8 cellular contexts compared by ENCODE assay signal in the genomic region with DNA sequence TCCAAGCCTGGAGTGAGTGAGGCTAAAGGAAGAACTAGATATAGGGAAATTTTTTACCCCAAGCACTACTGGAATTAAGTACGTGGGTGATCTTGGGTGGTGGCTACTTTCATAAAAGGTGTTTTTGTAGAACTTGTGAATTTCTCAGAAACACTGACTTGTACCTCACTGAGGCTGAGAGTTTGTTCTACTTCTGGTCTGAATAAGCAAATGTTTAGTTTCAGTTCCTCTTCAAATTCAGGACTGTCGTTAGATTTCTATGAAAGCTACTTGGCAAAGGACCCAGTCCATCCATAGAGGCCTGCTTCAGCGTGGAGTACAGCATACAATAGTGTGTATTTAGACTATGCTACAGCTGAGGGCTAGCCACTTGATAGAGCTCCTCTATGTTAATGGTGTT.
DNase-seq lines count a peak whose midpoint lies in the region; ATAC-seq and TF ChIP-seq lines count a peak whose summit lies in the region.

No MANE protein-coding gene starts in this region.

- no peak overlapping the region for H3K27ac ChIP-seq in osteoblast (ENCODE audit: low read depth, low read length)

- H3K9me3 ChIP-seq in osteoblast (ENCODE audit: low read depth, low read length) = no peaks in the 10 kb centered on the region

- H3K4me2 ChIP-seq in osteoblast (ENCODE audit: insufficient read depth, low read length) = no peak overlapping the region

- no peak overlapping the region for H3K4me3 ChIP-seq in osteoblast (ENCODE audit: insufficient read depth, low read length)

- DNase-seq in GM10266 (ENCODE audit: extremely low spot score) (peak; percentile 66), GM19240 (ENCODE audit: insufficient read length, low spot score) (peak; percentile 29), NOMO-1 treated with dmso at 0.1 percent for 144 hours (lab: John Stamatoyannopoulos, UW; ENCODE audit: unreplicated experiment) (peak; percentile 50), osteoblast (ENCODE audit: insufficient read length, low spot score, missing footprints) (no peak), foreskin melanocyte (no peak)
- no peak for DNase-seq in activated T-cell treated with anti-CD3 and anti-CD28 coated beads, Interleukin-2, amount 50 U/mL, for 1 hour
- no peak for DNase-seq in activated CD4-positive, CD25-positive, alpha-beta regulatory T cell (lab: John Stamatoyannopoulos, UW)

- TF ChIP-seq CTCF in GM10266 (IDR thresholded peaks at IDR 0.05; ENCODE audit: control insufficient read depth, insufficient read depth, low read depth, missing control alignments) = no peak
- TF ChIP-seq CTCF in osteoblast (IDR thresholded peaks at IDR 0.05; ENCODE audit: extremely low read depth, low read depth, low read length) = no peak

- ATAC-seq in HG02970 (IDR thresholded peaks at IDR 0.05; ENCODE audit: low FRiP score, unreplicated experiment) = peak; percentile 92

- H4K20me1 ChIP-seq in osteoblast (ENCODE audit: insufficient read depth, low read length) = no peaks in the 10 kb centered on the region

- peaks cover 18% of the 10 kb centered on the region for H3K27me3 ChIP-seq in osteoblast (ENCODE audit: insufficient read depth, low read length)

- no peaks in the 10 kb centered on the region for H3K4me1 ChIP-seq in osteoblast (ENCODE audit: insufficient read depth, low read length)

- no peaks in the 10 kb centered on the region for H3K36me3 ChIP-seq in osteoblast (ENCODE audit: insufficient read depth, low read length)

- H2AFZ ChIP-seq in osteoblast (ENCODE audit: low read length) = no peak overlapping the region

- H3K79me2 ChIP-seq in osteoblast (ENCODE audit: insufficient read depth, low read length) = no peaks in the 10 kb centered on the region

Comparison
In these comparisons a context has a peak if more than half of its experiments do, and no peak if none do; other contexts are left out.
1. DNase-seq: peak in GM10266 (single experiment), GM19240 (single experiment) and NOMO-1 treated with dmso at 0.1 percent for 144 hours (single experiment); none in osteoblast (single experiment), activated T-cell treated with anti-CD3 and anti-CD28 coated beads, Interleukin-2, amount 50 U/mL, for 1 hour (single experiment), foreskin melanocyte (single experiment) and activated CD4-positive, CD25-positive, alpha-beta regulatory T cell (0 of 4).